Comparison of ENCODE assay signal across 22 cellular contexts in genomic region chr5:148768801-148769415, GRCh38.
"Had no signal": no experiment of that assay in that cellular context is flagged by ENCODE, and none has a peak within 500 bp of the region (broad histone marks: within the 10 kb centered on the region; RNA-seq: fewer than 3 reads in every experiment).

No MANE protein-coding gene starts in this region.

- H3K36me3 ChIP-seq: left ventricle myocardium inferior, prostate gland, spleen, upper lobe of left lung had no signal

- DNase-seq: activated CD4-positive, alpha-beta T cell treated with anti-CD3 and anti-CD28 coated beads, Interleukin-2, amount 50 U/mL, for 1 hour; activated CD4-positive, CD25-positive, alpha-beta regulatory T cell treated with anti-CD3 and anti-CD28 coated beads, Interleukin-2, amount 50 U/mL, for 72 hours; activated gamma-delta T cell treated with Interleukin-2 at 50 U/mL for 16 hours; activated T-cell treated with anti-CD3 and anti-CD28 coated beads, Interleukin-2, amount 50 U/mL, for 1 hour; aorta; central memory CD4-positive, alpha-beta T cell; effector memory CD4-positive, alpha-beta T cell; foreskin melanocyte; immature natural killer cell; kidney glomerular epithelial cell; left ventricle myocardium inferior; midbrain; natural killer cell; spleen; stimulated activated CD4-positive, alpha-beta T cell treated with anti-CD3 and anti-CD28 coated beads, Interleukin-4, amount 100 ng/mL, for 24 hours; stimulated activated naive CD8-positive, alpha-beta T cell treated with anti-CD3 and anti-CD28 coated beads, Interleukin-15, Interleukin-2, amounts not matched to agents 100 U/mL and 50 U/mL, for 24 hours; upper lobe of left lung had no signal

- H3K4me1 ChIP-seq: left ventricle myocardium inferior, prostate gland, upper lobe of left lung had no signal

- H3K27ac ChIP-seq: hepatocyte, left ventricle myocardium inferior, prostate gland, spleen, upper lobe of left lung, VCaP had no signal

- H3K79me2 ChIP-seq: hepatocyte had no signal

- H3K9me3 ChIP-seq: left ventricle myocardium inferior, prostate gland, spleen, upper lobe of left lung had no signal

- H2AFZ ChIP-seq: hepatocyte had no signal

- ATAC-seq: activated naive CD4-positive, alpha-beta T cell treated with anti-CD3 and anti-CD28 coated beads, Interleukin-2, amount 50 U/mL, for 72 hours; esophagus mucosa; natural killer cell; stimulated activated naive CD8-positive, alpha-beta T cell treated with anti-CD3 and anti-CD28 coated beads, Interleukin-15, Interleukin-2, amounts not matched to agents 100 U/mL and 50 U/mL, for 24 hours had no signal

- H3K4me2 ChIP-seq: hepatocyte had no signal

- H3K27me3 ChIP-seq: hepatocyte, spleen, upper lobe of left lung had no signal

- H3K4me3 ChIP-seq: hepatocyte, left ventricle myocardium inferior, prostate gland, spleen, upper lobe of left lung had no signal
